In genomic region chr7:149796287-149796860, GRCh38 we compare ENCODE assay signal across 25 cellular contexts. TPM values are rescaled to one million over a fixed set of nuclear protein-coding genes. Genes with fewer than 3 reads are reported as not detected.
"Had no signal": no experiment of that assay in that cellular context is flagged by ENCODE, and none has a peak within 500 bp of the region (broad histone marks: within the 10 kb centered on the region; RNA-seq: fewer than 3 reads in every experiment).

No MANE protein-coding gene starts in this region.

- ATAC-seq: left ventricle myocardium superior; lower lobe of right lung; natural killer cell; sciatic nerve; stimulated activated effector memory CD8-positive, alpha-beta T cell treated with anti-CD3 and anti-CD28 coated beads, Interleukin-12 subunit alpha, Interleukin-12 subunit beta, amount 100 ng/mL, for 72 hours had no signal

- H3K4me1 Mint-ChIP-seq: stimulated activated effector memory CD8-positive, alpha-beta T cell treated with anti-CD3 and anti-CD28 coated beads, Interleukin-12 subunit alpha, Interleukin-12 subunit beta, amount 100 ng/mL, for 72 hours had no signal

- H3K27ac ChIP-seq: coronary artery, esophagus squamous epithelium, heart right ventricle, lower lobe of right lung, parathyroid adenoma, stomach, thyroid gland had no signal

- H3K27me3 ChIP-seq: thyroid gland had no signal

- H3K9me3 Mint-ChIP-seq: natural killer cell; stimulated activated effector memory CD8-positive, alpha-beta T cell treated with anti-CD3 and anti-CD28 coated beads, Interleukin-12 subunit alpha, Interleukin-12 subunit beta, amount 100 ng/mL, for 72 hours had no signal

- DNase-seq: dermis blood vessel endothelial cell; effector memory CD4-positive, alpha-beta T cell; erythroblast; esophagus squamous epithelium; foreskin melanocyte; glutamatergic neuron; heart right ventricle; hippocampal formation; left ventricle myocardium superior; lower lobe of right lung; natural killer cell; stimulated activated CD4-positive, alpha-beta T cell treated with anti-CD3 and anti-CD28 coated beads, Interleukin-2, amount 100 ng/mL, for 24 hours; stimulated activated CD4-positive, alpha-beta T cell treated with anti-CD3 and anti-CD28 coated beads, Interleukin-4, amount 100 ng/mL, for 24 hours; stimulated activated naive CD4-positive, alpha-beta T cell treated with Interleukin-2 at 50 U/mL for 16 hours; stomach; thyroid gland; trophoblast cell had no signal

- H3K79me2 ChIP-seq: parathyroid adenoma had no signal

- H2AFZ ChIP-seq: parathyroid adenoma had no signal

- H3K4me1 ChIP-seq: esophagus squamous epithelium, heart right ventricle, lower lobe of right lung, parathyroid adenoma, stomach, thyroid gland had no signal

- H3K4me3 Mint-ChIP-seq: natural killer cell; stimulated activated effector memory CD8-positive, alpha-beta T cell treated with anti-CD3 and anti-CD28 coated beads, Interleukin-12 subunit alpha, Interleukin-12 subunit beta, amount 100 ng/mL, for 72 hours had no signal

- H3K27ac Mint-ChIP-seq: natural killer cell; progenitor cell of endocrine pancreas; stimulated activated effector memory CD8-positive, alpha-beta T cell treated with anti-CD3 and anti-CD28 coated beads, Interleukin-12 subunit alpha, Interleukin-12 subunit beta, amount 100 ng/mL, for 72 hours had no signal

- H3K36me3 Mint-ChIP-seq: natural killer cell; stimulated activated effector memory CD8-positive, alpha-beta T cell treated with anti-CD3 and anti-CD28 coated beads, Interleukin-12 subunit alpha, Interleukin-12 subunit beta, amount 100 ng/mL, for 72 hours had no signal

- H3K9ac ChIP-seq: parathyroid adenoma had no signal

- H3K36me3 ChIP-seq: esophagus squamous epithelium, heart right ventricle, lower lobe of right lung, stomach, thyroid gland had no signal

- FAIRE-seq: endometrium, keratinocyte had no signal

- H3K4me3 ChIP-seq: coronary artery, esophagus squamous epithelium, heart right ventricle, lower lobe of right lung, stomach, thyroid gland had no signal

- H3K9me3 ChIP-seq: esophagus squamous epithelium, heart right ventricle, lower lobe of right lung, stomach, thyroid gland had no signal

RNA-seq across cellular contexts. Expression of gene ZNF467, which starts 23.0 kb away (rescaled TPM):
- total RNA-seq: osteoblast had no signal
